Comparison of ENCODE assay signal across 8 cellular contexts in the genomic region with DNA sequence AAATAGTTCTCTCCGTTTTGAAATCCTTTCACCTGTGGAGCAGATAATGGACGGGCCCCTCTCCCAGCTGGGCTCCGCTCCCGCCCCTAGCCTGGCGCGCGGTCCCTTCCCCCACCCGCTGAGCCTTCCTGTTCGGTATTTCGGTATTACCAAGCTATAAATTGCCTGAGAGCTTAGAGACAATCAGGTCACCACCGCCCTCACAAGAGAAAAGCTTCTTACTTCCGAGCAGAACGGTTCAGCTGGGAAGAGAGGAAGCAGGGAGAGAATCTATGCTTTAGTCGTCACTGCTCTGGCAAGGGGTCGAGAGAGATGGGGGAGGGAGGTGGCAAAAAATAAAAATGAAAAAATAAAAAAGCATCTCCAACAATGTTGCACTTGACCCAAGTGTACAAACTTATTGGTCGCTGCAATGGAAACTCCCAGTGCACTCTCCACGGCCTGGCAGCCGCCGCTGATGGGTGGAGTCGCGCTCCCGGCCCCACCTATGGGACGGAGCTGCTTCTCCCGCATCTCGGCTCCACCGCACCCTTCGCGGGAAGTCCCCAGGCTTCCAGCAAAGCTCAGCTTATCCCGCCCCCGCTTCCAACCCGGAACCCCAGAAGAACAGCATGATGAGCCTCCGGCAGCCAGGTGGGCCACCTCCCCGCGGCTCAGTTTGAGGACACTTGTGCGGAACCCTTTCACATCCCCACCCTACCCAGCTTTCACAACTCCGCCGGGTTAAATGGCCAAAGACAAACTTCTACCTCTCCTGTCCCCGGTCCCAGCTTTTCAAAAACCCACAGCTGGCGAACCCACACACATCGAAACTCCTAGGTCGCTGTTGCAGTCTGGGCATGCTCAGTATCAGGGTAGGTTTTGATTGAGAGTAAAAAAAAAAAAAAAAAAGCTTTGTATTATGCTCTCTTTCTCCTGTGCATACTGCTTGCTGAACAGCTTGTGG. TPM values are rescaled to one million over a fixed set of nuclear protein-coding genes. Genes with fewer than 3 reads are reported as not detected.
DNase-seq lines count a peak whose midpoint lies in the region; ATAC-seq and TF ChIP-seq lines count a peak whose summit lies in the region.

No MANE protein-coding gene starts in this region.

- TSS peak; percentile 86 for BruUV-seq in mammary epithelial cell (replicated peaks; lab: Mats Ljungman, UMichigan)

- TF ChIP-seq CTCF in mammary epithelial cell (conservative IDR thresholded peaks at IDR 0.05 in 1 of 2, IDR thresholded peaks at IDR 0.05 in 1 of 2; ENCODE audit: extremely low read depth in 1 of 2, insufficient read depth in 1 of 2, low read depth in 1 of 2, low read length in 2 of 2) = no peak
- TF ChIP-seq CTCF in suprapubic skin (IDR thresholded peaks at IDR 0.05) = no peak

- ATAC-seq in HG02981 (IDR thresholded peaks at IDR 0.05; ENCODE audit: unreplicated experiment) = peak; percentile 47

- 1% methylated on average over 21 of the region's 41 CpGs for WGBS in mammary epithelial cell (ENCODE audit: low coverage, missing lambda C conversion rate)
- WGBS in suprapubic skin = 5% methylated on average over 37 of the region's 41 CpGs

- TF ChIP-seq POLR2A in suprapubic skin (IDR thresholded peaks at IDR 0.05) = no peak

- H3K27ac ChIP-seq in mammary epithelial cell (ENCODE audit: insufficient read depth, low read depth, low read length) (peak overlapping the region; percentile 95), suprapubic skin (no peak overlapping the region)

- no peaks in the 10 kb centered on the region for H3K4me1 Mint-ChIP-seq in immature natural killer cell

- peak overlapping the region; percentile 94 for H2AFZ ChIP-seq in mammary epithelial cell (ENCODE audit: low read depth, low read length)

- H3K27me3 Mint-ChIP-seq in immature natural killer cell (ENCODE audit: low read depth in 3 of 3) = peaks cover 0 to 7% (median 0%) of the 10 kb centered on the region in 3 donors

- peak overlapping the region in 2 of 5 donors; percentile 13 to 41 for H3K4me3 Mint-ChIP-seq in immature natural killer cell

- peaks cover 15% of the 10 kb centered on the region for H3K79me2 ChIP-seq in mammary epithelial cell (ENCODE audit: insufficient read depth, low read length)

- peaks cover 2% of the 10 kb centered on the region for H3K36me3 ChIP-seq in mammary epithelial cell (ENCODE audit: insufficient read depth, low read length)
- no peaks in the 10 kb centered on the region for H3K36me3 ChIP-seq in suprapubic skin

- intact Hi-C loops in mammary epithelial cell (cut with micrococcal nuclease) = loop anchor here (1.0 to 5.0 kb wide), 6 partner anchors 65 to 301 kb away; no protein-coding TSS in a partner anchor

- no peaks in the 10 kb centered on the region for H3K36me3 Mint-ChIP-seq in immature natural killer cell

- no peak overlapping the region for H3K27ac Mint-ChIP-seq in immature natural killer cell

- H3K27me3 ChIP-seq in mammary epithelial cell (ENCODE audit: insufficient read depth, low read length) (no peaks in the 10 kb centered on the region), suprapubic skin (peaks cover 30% of the 10 kb centered on the region)

- dilution Hi-C loops in mammary epithelial cell (cut with HindIII; ENCODE audit: low sequenced_read_pairs) = no loop called here

- H3K4me1 ChIP-seq in mammary epithelial cell (ENCODE audit: insufficient read depth, low read length) = peaks cover 12% of the 10 kb centered on the region
- peaks cover 21% of the 10 kb centered on the region for H3K4me1 ChIP-seq in suprapubic skin

- H3K4me2 ChIP-seq in mammary epithelial cell (ENCODE audit: insufficient read depth, low read depth, low read length) = peak overlapping the region; percentile 95

- peaks cover 6 to 30% (median 11%) of the 10 kb centered on the region in 6 donors for H3K9me3 Mint-ChIP-seq in immature natural killer cell

- DNase-seq in SKM-1 treated with dmso at 0.1 percent for 144 hours (lab: John Stamatoyannopoulos, UW; ENCODE audit: unreplicated experiment) (peak; percentile 1), SKM-1 (lab: John Stamatoyannopoulos, UW; ENCODE audit: unreplicated experiment) (no peak), NCI-H2227 (lab: John Stamatoyannopoulos, UW; ENCODE audit: unreplicated experiment) (peak; percentile 87), mammary epithelial cell (peak; percentile 86), kidney glomerular epithelial cell (lab: John Stamatoyannopoulos, UW) (peak; percentile 32), suprapubic skin (ENCODE audit: low spot score in 2 of 2) (peak in 1 of 2 donors; percentile 61), immature natural killer cell (no peak)

- H3K9me3 ChIP-seq in mammary epithelial cell (replicated peaks; ENCODE audit: insufficient read depth, low read length) (no peaks in the 10 kb centered on the region), suprapubic skin (peaks cover 3% of the 10 kb centered on the region)

- in situ Hi-C loops in mammary epithelial cell (cut with MboI; ENCODE audit: low sequenced_read_pairs in 2 of 2) = no loop called here

- CTCF ChIA-PET in mammary epithelial cell (lab: Charles Lee; ENCODE audit: low non-redundant PET) = interaction anchor here (0.5 to 1.0 kb wide), 6 partner anchors 113 to 397 kb away, joined by 4 to 7 read pairs (median 5); no protein-coding TSS in a partner anchor

- H3K9ac ChIP-seq in mammary epithelial cell (ENCODE audit: insufficient read depth, low read length) = peak overlapping the region; percentile 94

- no peak for TF ChIP-seq EP300 in suprapubic skin (IDR thresholded peaks at IDR 0.05)

- H4K20me1 ChIP-seq in mammary epithelial cell (ENCODE audit: insufficient read depth, low read length) = no peaks in the 10 kb centered on the region

- H3K4me3 ChIP-seq in mammary epithelial cell (replicated peaks in 1 of 3; ENCODE audit: insufficient read depth in 1 of 3, low read depth in 2 of 3, low read length in 3 of 3) (peak overlapping the region; percentile 68 to 83 (median 82)), suprapubic skin (peak overlapping the region; percentile 48)

RNA-seq across cellular contexts. Expression of a gene that starts 0.8 kb away (rescaled TPM):
- total RNA-seq in mammary epithelial cell (10 to 100 TPM; 13.7 to 19.3 TPM), suprapubic skin (under 1 TPM in 2 of 4 donors, not detected in 2; 0.15 to 0.31 TPM)
- polyA plus RNA-seq in mammary epithelial cell (9.0 TPM), immature natural killer cell (not detected)
- 20.9 TPM for polyA minus RNA-seq in mammary epithelial cell

Comparison
In these comparisons a context has a peak if more than half of its experiments do, and no peak if none do; other contexts are left out.
1. DNase-seq: peak in SKM-1 treated with dmso at 0.1 percent for 144 hours (single experiment), NCI-H2227 (single experiment), mammary epithelial cell (single experiment) and kidney glomerular epithelial cell (single experiment); none in SKM-1 (single experiment) and immature natural killer cell (0 of 3).
2. RNA of a gene that starts 0.8 kb away (total RNA-seq): 13.7 to 19.3 TPM in mammary epithelial cell; 0.15 to 0.31 TPM in suprapubic skin; every median in the first group is over 10 times any median in the second.